Comparison of ENCODE assay signal across 36 cellular contexts in the genomic region with DNA sequence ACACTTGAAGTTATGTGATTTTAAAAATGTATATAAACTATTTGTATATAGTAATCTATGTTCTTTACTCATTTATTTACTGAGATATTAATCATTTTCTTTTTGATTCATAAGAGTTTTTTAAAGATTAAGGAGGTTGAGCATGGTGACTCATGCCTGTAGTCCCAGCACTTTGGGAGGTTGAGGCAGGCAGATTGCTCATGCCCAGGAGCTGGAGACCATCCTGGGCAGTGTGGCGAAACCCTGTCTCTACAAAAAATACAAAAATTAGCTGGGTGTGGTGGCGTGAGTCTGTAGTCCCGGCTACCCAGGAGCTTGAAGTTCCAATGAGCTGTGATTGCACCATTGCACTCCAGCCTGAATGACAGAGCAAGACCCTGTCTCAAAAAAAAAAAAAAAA.
"Had no signal": no experiment of that assay in that cellular context is flagged by ENCODE, and none has a peak within 500 bp of the region (broad histone marks: within the 10 kb centered on the region; RNA-seq: fewer than 3 reads in every experiment).

No MANE protein-coding gene starts in this region.

- DNase-seq: activated B cell treated with CpG ODN at 0.5 μM for 24 hours; activated CD4-positive, alpha-beta memory T cell treated with anti-CD3 and anti-CD28 coated beads for 36 hours; activated CD4-positive, alpha-beta T cell treated with anti-CD3 and anti-CD28 coated beads for 4 hours; activated CD4-positive, alpha-beta T cell treated with anti-CD3 and anti-CD28 coated beads, Interleukin-2, amount 10 ng/mL, durations not matched to agents 24 days and 14 days; activated CD4-positive, alpha-beta T cell treated with anti-CD3 and anti-CD28 coated beads, Interleukin-2, amount 50 U/mL, for 1 hour; activated CD4-positive, alpha-beta T cell treated with anti-CD3 and anti-CD28 coated beads, Interleukin-2, amount 50 U/mL, for 4 hours; activated CD4-positive, CD25-positive, alpha-beta regulatory T cell treated with anti-CD3 and anti-CD28 coated beads, Interleukin-2, amount 50 U/mL, for 72 hours; activated CD8-positive, alpha-beta memory T cell treated with anti-CD3 and anti-CD28 coated beads, Interleukin-2, amount 50 U/mL, for 4 hours; activated CD8-positive, alpha-beta T cell treated with anti-CD3 and anti-CD28 coated beads for 36 hours; activated effector memory CD4-positive, alpha-beta T cell treated with anti-CD3 and anti-CD28 coated beads, Interleukin-2, amount 50 U/mL, for 16 hours; activated gamma-delta T cell treated with Interleukin-2 at 50 U/mL for 16 hours; activated naive CD4-positive, alpha-beta T cell; activated naive CD4-positive, alpha-beta T cell treated with anti-CD3 and anti-CD28 coated beads for 36 hours; activated naive CD4-positive, alpha-beta T cell treated with anti-CD3 and anti-CD28 coated beads, Interleukin-2, amount 50 U/mL, for 16 hours; activated naive CD8-positive, alpha-beta T cell treated with anti-CD3 and anti-CD28 coated beads for 36 hours; activated T-cell treated with anti-CD3 and anti-CD28 coated beads for 4 hours; activated T-cell treated with anti-CD3 and anti-CD28 coated beads, Interleukin-2, amount 50 U/mL, for 1 hour; activated T-cell treated with anti-CD3 and anti-CD28 coated beads, Interleukin-2, amount 50 U/mL, for 4 hours; activated T-cell treated with anti-CD3 and anti-CD28 coated beads, Interleukin-2, amount 50 U/mL, for 72 hours; adrenal gland; amniotic stem cell; aorta; body of pancreas; brain microvascular endothelial cell; central memory CD4-positive, alpha-beta T cell; SW 1271; T-helper 1 cell; T-helper 2 cell; T-helper 9 cell had no signal

- FAIRE-seq: astrocyte had no signal

- H3K36me3 ChIP-seq: adrenal gland, brain microvascular endothelial cell had no signal

- ATAC-seq: activated CD8-positive, alpha-beta T cell treated with anti-CD3 and anti-CD28 coated beads for 36 hours; activated naive CD4-positive, alpha-beta T cell treated with anti-CD3 and anti-CD28 coated beads, Interleukin-2, amount 50 U/mL, for 72 hours; activated T-cell treated with anti-CD3 and anti-CD28 coated beads, Interleukin-2, amount 50 U/mL, for 4 hours; activated T-cell treated with anti-CD3 and anti-CD28 coated beads, Interleukin-2, amount 50 U/mL, for 72 hours; activated T-helper 17 cell treated with anti-CD3 and anti-CD28 coated beads, Interleukin-2, amount 50 U/mL, for 72 hours; body of pancreas had no signal

- H3K27ac ChIP-seq: adrenal gland, body of pancreas, brain microvascular endothelial cell, VCaP had no signal

- H3K27me3 ChIP-seq: adrenal gland, body of pancreas, brain microvascular endothelial cell had no signal

- H3K4me3 Mint-ChIP-seq: activated B cell treated with CpG ODN at 0.5 μM for 24 hours; activated CD4-positive, alpha-beta memory T cell treated with anti-CD3 and anti-CD28 coated beads for 36 hours; activated CD4-positive, alpha-beta T cell treated with anti-CD3 and anti-CD28 coated beads, Interleukin-2, amount 10 ng/mL, durations not matched to agents 24 days and 14 days; activated CD8-positive, alpha-beta T cell treated with anti-CD3 and anti-CD28 coated beads for 36 hours; activated naive CD4-positive, alpha-beta T cell treated with anti-CD3 and anti-CD28 coated beads for 36 hours; activated naive CD8-positive, alpha-beta T cell treated with anti-CD3 and anti-CD28 coated beads for 36 hours; activated T-cell treated with anti-CD3 and anti-CD28 coated beads, Interleukin-2, amount 50 U/mL, for 4 hours; activated T-cell treated with anti-CD3 and anti-CD28 coated beads, Interleukin-2, amount 50 U/mL, for 72 hours; activated T-helper 1 cell treated with anti-CD3 and anti-CD28 coated beads, Interleukin-12 subunit alpha, Interleukin-12 subunit beta, Interleukin-2, Interleukin-4 antibody, amounts not matched to agents 30 ng/mL and 10 ng/mL and 1 ng/mL, durations not matched to agents 14 hours and 24 hours and 36 hours; activated T-helper 17 cell treated with anti-CD3 and anti-CD28 coated beads, Interleukin-2, amount 50 U/mL, for 72 hours; T-helper 1 cell treated with Interleukin-12 subunit alpha and Interleukin-12 subunit beta and Interleukin-4 antibody, amounts not matched to agents 30 μg/mL and 1 μg/mL, for 36 hours; T-helper 2 cell treated with Interferon-gamma antibody and Interleukin-4, amounts not matched to agents 5 μg/mL and 100 μg/mL, for 36 hours had no signal

- H3K4me1 ChIP-seq: adrenal gland, body of pancreas had no signal

- H3K4me1 Mint-ChIP-seq: activated B cell treated with CpG ODN at 0.5 μM for 24 hours; activated CD4-positive, alpha-beta T cell treated with anti-CD3 and anti-CD28 coated beads, Interleukin-2, amount 10 ng/mL, durations not matched to agents 24 days and 14 days; activated naive CD8-positive, alpha-beta T cell treated with anti-CD3 and anti-CD28 coated beads for 36 hours; activated T-helper 17 cell treated with anti-CD3 and anti-CD28 coated beads, Interleukin-2, amount 50 U/mL, for 72 hours had no signal

- H3K9me3 Mint-ChIP-seq: activated CD4-positive, alpha-beta T cell treated with anti-CD3 and anti-CD28 coated beads, Interleukin-2, amount 10 ng/mL, durations not matched to agents 24 days and 14 days; activated T-helper 1 cell treated with anti-CD3 and anti-CD28 coated beads, Interleukin-12 subunit alpha, Interleukin-12 subunit beta, Interleukin-2, Interleukin-4 antibody, amounts not matched to agents 30 ng/mL and 10 ng/mL and 1 ng/mL, durations not matched to agents 14 hours and 24 hours and 36 hours; T-helper 1 cell treated with Interleukin-12 subunit alpha and Interleukin-12 subunit beta and Interleukin-4 antibody, amounts not matched to agents 30 μg/mL and 1 μg/mL, for 36 hours; T-helper 2 cell treated with Interferon-gamma antibody and Interleukin-4, amounts not matched to agents 5 μg/mL and 100 μg/mL, for 36 hours had no signal

- H3K9me3 ChIP-seq: adrenal gland, body of pancreas had no signal

- H3K27ac Mint-ChIP-seq: activated B cell treated with CpG ODN at 0.5 μM for 24 hours; activated CD4-positive, alpha-beta memory T cell treated with anti-CD3 and anti-CD28 coated beads for 36 hours; activated CD4-positive, alpha-beta T cell treated with anti-CD3 and anti-CD28 coated beads, Interleukin-2, amount 10 ng/mL, durations not matched to agents 24 days and 14 days; activated CD8-positive, alpha-beta T cell treated with anti-CD3 and anti-CD28 coated beads for 36 hours; activated naive CD4-positive, alpha-beta T cell treated with anti-CD3 and anti-CD28 coated beads for 36 hours; activated naive CD4-positive, alpha-beta T cell treated with anti-CD3 and anti-CD28 coated beads, Interleukin-2, amount 50 U/mL, for 72 hours; activated naive CD8-positive, alpha-beta T cell treated with anti-CD3 and anti-CD28 coated beads for 36 hours; activated T-cell treated with anti-CD3 and anti-CD28 coated beads, Interleukin-2, amount 50 U/mL, for 72 hours; activated T-helper 1 cell treated with anti-CD3 and anti-CD28 coated beads, Interleukin-12 subunit alpha, Interleukin-12 subunit beta, Interleukin-2, Interleukin-4 antibody, amounts not matched to agents 30 ng/mL and 10 ng/mL and 1 ng/mL, durations not matched to agents 14 hours and 24 hours and 36 hours; activated T-helper 17 cell treated with anti-CD3 and anti-CD28 coated beads, Interleukin-2, amount 50 U/mL, for 72 hours; T-helper 1 cell treated with Interleukin-12 subunit alpha and Interleukin-12 subunit beta and Interleukin-4 antibody, amounts not matched to agents 30 μg/mL and 1 μg/mL, for 36 hours; T-helper 2 cell treated with Interferon-gamma antibody and Interleukin-4, amounts not matched to agents 5 μg/mL and 100 μg/mL, for 36 hours had no signal

- H3K4me3 ChIP-seq: adrenal gland, body of pancreas had no signal

- H3K36me3 Mint-ChIP-seq: activated CD4-positive, alpha-beta memory T cell treated with anti-CD3 and anti-CD28 coated beads for 36 hours; activated naive CD4-positive, alpha-beta T cell treated with anti-CD3 and anti-CD28 coated beads, Interleukin-2, amount 50 U/mL, for 72 hours; activated naive CD8-positive, alpha-beta T cell treated with anti-CD3 and anti-CD28 coated beads for 36 hours had no signal
